Comparison of ENCODE assay signal across 20 cellular contexts in the genomic region with DNA sequence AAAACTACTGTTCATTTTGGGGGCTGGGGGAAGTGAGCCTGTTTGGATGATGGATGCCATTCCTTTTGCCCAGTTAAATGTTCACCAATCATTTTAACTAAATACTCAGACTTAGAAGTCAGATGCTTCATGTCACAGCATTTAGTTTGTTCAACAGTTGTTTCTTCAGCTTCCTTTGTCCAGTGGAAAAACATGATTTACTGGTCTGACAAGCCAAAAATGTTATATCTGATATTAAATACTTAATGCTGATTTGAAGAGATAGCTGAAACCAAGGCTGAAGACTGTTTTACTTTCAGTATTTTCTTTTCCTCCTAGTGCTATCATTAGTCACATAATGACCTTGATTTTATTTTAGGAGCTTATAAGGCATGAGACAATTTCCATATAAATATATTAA.
"Had no signal": no experiment of that assay in that cellular context is flagged by ENCODE, and none has a peak within 500 bp of the region (broad histone marks: within the 10 kb centered on the region; RNA-seq: fewer than 3 reads in every experiment).

No MANE protein-coding gene starts in this region.

- DNase-seq: activated CD4-positive, alpha-beta memory T cell treated with anti-CD3 and anti-CD28 coated beads for 36 hours; activated CD4-positive, alpha-beta T cell treated with anti-CD3 and anti-CD28 coated beads for 4 hours; activated gamma-delta T cell treated with Interleukin-2 at 50 U/mL for 16 hours; activated T-cell treated with anti-CD3 and anti-CD28 coated beads for 4 hours; caudate nucleus; dorsolateral prefrontal cortex; foreskin keratinocyte; kidney; left lung; psoas muscle; right cardiac atrium; stimulated activated CD4-positive, alpha-beta T cell treated with anti-CD3 and anti-CD28 coated beads, Interleukin-15, amount 100 ng/mL, for 24 hours; stimulated activated CD4-positive, alpha-beta T cell treated with anti-CD3 and anti-CD28 coated beads, Interleukin-2, amount 100 ng/mL, for 48 hours; stimulated activated naive CD8-positive, alpha-beta T cell treated with anti-CD3 and anti-CD28 coated beads, Interleukin-15, amount 100 ng/mL, for 72 hours had no signal

- H3K4me1 ChIP-seq: psoas muscle had no signal

- H3K4me3 Mint-ChIP-seq: activated CD4-positive, alpha-beta memory T cell treated with anti-CD3 and anti-CD28 coated beads for 36 hours; activated T-helper 1 cell treated with anti-CD3 and anti-CD28 coated beads, Interleukin-12 subunit alpha, Interleukin-12 subunit beta, Interleukin-2, Interleukin-4 antibody, amounts not matched to agents 30 ng/mL and 10 ng/mL and 1 ng/mL, durations not matched to agents 14 hours and 24 hours and 36 hours; stimulated activated naive CD8-positive, alpha-beta T cell treated with anti-CD3 and anti-CD28 coated beads, Interleukin-15, amount 100 ng/mL, for 72 hours; T-helper 2 cell treated with Interferon-gamma antibody and Interleukin-4, amounts not matched to agents 5 μg/mL and 100 μg/mL, for 36 hours; WTC11 had no signal

- H3K9me3 ChIP-seq: left lung, psoas muscle had no signal

- H3K4me1 Mint-ChIP-seq: stimulated activated naive CD8-positive, alpha-beta T cell treated with anti-CD3 and anti-CD28 coated beads, Interleukin-15, amount 100 ng/mL, for 72 hours had no signal

- H3K9me3 Mint-ChIP-seq: activated CD4-positive, alpha-beta memory T cell treated with anti-CD3 and anti-CD28 coated beads for 36 hours; activated naive CD4-positive, alpha-beta T cell treated with anti-CD3 and anti-CD28 coated beads, Interleukin-2, amount 50 U/mL, for 72 hours; activated T-helper 1 cell treated with anti-CD3 and anti-CD28 coated beads, Interleukin-12 subunit alpha, Interleukin-12 subunit beta, Interleukin-2, Interleukin-4 antibody, amounts not matched to agents 30 ng/mL and 10 ng/mL and 1 ng/mL, durations not matched to agents 14 hours and 24 hours and 36 hours; neural crest cell; stimulated activated naive CD8-positive, alpha-beta T cell treated with anti-CD3 and anti-CD28 coated beads, Interleukin-15, amount 100 ng/mL, for 72 hours; T-helper 2 cell treated with Interferon-gamma antibody and Interleukin-4, amounts not matched to agents 5 μg/mL and 100 μg/mL, for 36 hours; WTC11 had no signal

- H3K27ac Mint-ChIP-seq: activated CD4-positive, alpha-beta memory T cell treated with anti-CD3 and anti-CD28 coated beads for 36 hours; activated naive CD4-positive, alpha-beta T cell treated with anti-CD3 and anti-CD28 coated beads, Interleukin-2, amount 50 U/mL, for 72 hours; activated T-helper 1 cell treated with anti-CD3 and anti-CD28 coated beads, Interleukin-12 subunit alpha, Interleukin-12 subunit beta, Interleukin-2, Interleukin-4 antibody, amounts not matched to agents 30 ng/mL and 10 ng/mL and 1 ng/mL, durations not matched to agents 14 hours and 24 hours and 36 hours; stimulated activated naive CD8-positive, alpha-beta T cell treated with anti-CD3 and anti-CD28 coated beads, Interleukin-15, amount 100 ng/mL, for 72 hours; T-helper 2 cell treated with Interferon-gamma antibody and Interleukin-4, amounts not matched to agents 5 μg/mL and 100 μg/mL, for 36 hours had no signal

- H3K27ac ChIP-seq: dorsolateral prefrontal cortex, foreskin keratinocyte, left lung, psoas muscle had no signal

- H3K36me3 Mint-ChIP-seq: activated CD4-positive, alpha-beta memory T cell treated with anti-CD3 and anti-CD28 coated beads for 36 hours; activated naive CD4-positive, alpha-beta T cell treated with anti-CD3 and anti-CD28 coated beads, Interleukin-2, amount 50 U/mL, for 72 hours had no signal

- H3K4me3 ChIP-seq: dorsolateral prefrontal cortex, left lung, psoas muscle, skin epidermis had no signal

- ATAC-seq: activated naive CD4-positive, alpha-beta T cell treated with anti-CD3 and anti-CD28 coated beads, Interleukin-2, amount 50 U/mL, for 72 hours; foreskin keratinocyte; left lung; psoas muscle; right cardiac atrium; stimulated activated naive CD8-positive, alpha-beta T cell treated with anti-CD3 and anti-CD28 coated beads, Interleukin-15, amount 100 ng/mL, for 72 hours; WTC11 had no signal

- H3K27me3 ChIP-seq: foreskin keratinocyte, left lung had no signal
